In the genomic region with DNA sequence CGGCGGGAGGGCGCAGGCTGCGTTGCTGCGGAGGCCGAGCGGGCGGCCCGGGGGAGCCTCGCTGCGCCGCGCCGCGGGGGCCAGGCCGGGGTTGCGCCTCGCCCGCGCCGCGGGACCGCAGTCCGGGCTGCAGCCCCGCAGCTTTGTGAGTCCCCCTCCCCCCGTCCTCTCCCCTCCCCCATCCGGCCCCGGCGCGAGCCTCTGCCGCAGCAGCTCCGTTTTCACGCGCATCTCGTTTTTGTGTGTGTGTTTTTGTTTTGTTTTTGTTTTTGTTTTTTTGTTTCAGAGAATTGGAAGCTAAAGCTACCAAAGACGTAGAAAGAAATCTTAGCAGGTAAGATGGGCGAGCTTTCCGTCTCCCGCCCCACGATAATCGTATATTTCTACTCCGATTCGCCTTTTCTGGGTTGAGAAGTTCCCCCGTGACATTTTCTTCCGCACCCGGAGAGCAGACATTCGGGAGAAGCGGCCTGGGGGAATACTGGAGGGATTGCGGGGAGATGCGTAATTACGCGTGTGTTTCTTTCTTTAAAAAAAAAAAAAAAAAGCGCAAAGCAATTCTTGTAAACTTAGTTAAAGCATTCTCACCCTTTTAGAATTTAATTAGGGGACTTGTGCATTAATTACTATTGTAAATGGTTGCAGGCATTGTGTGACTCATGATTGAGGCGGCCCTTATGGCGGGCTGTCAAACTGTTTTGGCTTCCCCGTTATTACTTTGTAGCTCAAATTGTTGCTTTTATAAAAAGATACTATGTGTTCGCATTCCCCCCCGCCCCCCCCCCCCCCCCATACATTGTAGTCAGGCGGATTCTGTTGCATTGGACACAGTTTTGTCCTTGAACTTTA, we compare ENCODE assay signal across 8 cellular contexts. TPM values are rescaled to one million over a fixed set of nuclear protein-coding genes. Genes with fewer than 3 reads are reported as not detected.
A peak's percentile ranks its signal among the peaks of the same experiment; 100 is the strongest.
DNase-seq lines count a peak whose midpoint lies in the region; ATAC-seq and TF ChIP-seq lines count a peak whose summit lies in the region.

No MANE protein-coding gene starts in this region.

- DNase-seq in CD1c-positive myeloid dendritic cell (ENCODE audit: extremely low spot score) (peak; percentile 21), left ventricle myocardium superior (peak; percentile 54), retina (peak; percentile 64), NCI-H2107 (lab: John Stamatoyannopoulos, UW) (no peak), inferior parietal cortex (ENCODE audit: extremely low spot score) (no peak)

- peaks cover 56% of the 10 kb centered on the region for H3K79me2 ChIP-seq in OCI-LY3 (ENCODE audit: low read length)

- peaks cover 31% of the 10 kb centered on the region for H3K4me1 ChIP-seq in OCI-LY3 (ENCODE audit: low read length)

- H3K4me3 Mint-ChIP-seq in activated naive CD8-positive, alpha-beta T cell: peak overlapping the region; percentile 95

- TF ChIP-seq CTCF in OCI-LY3 (IDR thresholded peaks at IDR 0.05; ENCODE audit: low read depth, low read length): no peak

- peak overlapping the region; percentile 97 for H3K27ac Mint-ChIP-seq in activated naive CD8-positive, alpha-beta T cell

- no peaks in the 10 kb centered on the region for H3K9me3 ChIP-seq in OCI-LY3 (ENCODE audit: insufficient read depth, low read length)

- peaks cover 6% of the 10 kb centered on the region for H3K36me3 Mint-ChIP-seq in activated naive CD8-positive, alpha-beta T cell

- H2AFZ ChIP-seq in OCI-LY3 (ENCODE audit: low read depth, low read length): 0 out of 2 replicates have a peak overlapping the region, but pooled peaks have one; percentile 40

- ATAC-seq in GM21515 (IDR thresholded peaks at IDR 0.05; ENCODE audit: unreplicated experiment) (peak; percentile 2), left ventricle myocardium superior (peak; percentile 9)

- intact Hi-C loops in left ventricle myocardium superior (cut with micrococcal nuclease): no loop called here

- peaks cover 47% of the 10 kb centered on the region for H3K4me1 Mint-ChIP-seq in activated naive CD8-positive, alpha-beta T cell (ENCODE audit: low read depth)

- H3K4me3 ChIP-seq in OCI-LY3 (ENCODE audit: low read length): peak overlapping the region; percentile 100

- H3K27me3 ChIP-seq in OCI-LY3 (ENCODE audit: low read depth, low read length): no peaks in the 10 kb centered on the region

- H3K9me3 Mint-ChIP-seq in activated naive CD8-positive, alpha-beta T cell (ENCODE audit: low read depth): no peaks in the 10 kb centered on the region

- peak overlapping the region; percentile 87 for H3K4me2 ChIP-seq in OCI-LY3 (ENCODE audit: low read length)

- H4K20me1 ChIP-seq in OCI-LY3 (ENCODE audit: insufficient read depth, low read length): peaks cover 46% of the 10 kb centered on the region

- H3K36me3 ChIP-seq in OCI-LY3 (replicated peaks; ENCODE audit: low read depth, low read length): peaks cover 26% of the 10 kb centered on the region

- H3K27me3 Mint-ChIP-seq in activated naive CD8-positive, alpha-beta T cell: no peaks in the 10 kb centered on the region

- H3K27ac ChIP-seq in OCI-LY3 (ENCODE audit: low read length): peak overlapping the region; percentile 70

- peak overlapping the region; percentile 95 for H3K9ac ChIP-seq in OCI-LY3 (ENCODE audit: low read length)

RNA-seq across cellular contexts. Expression of a gene that starts 0.7 kb away (rescaled TPM):
- total RNA-seq in left ventricle myocardium superior: 37.0 TPM

Comparison
In these comparisons a context has a peak if more than half of its experiments do, and no peak if none do; other contexts are left out.
1. DNase-seq: peak in CD1c-positive myeloid dendritic cell (single experiment), left ventricle myocardium superior (single experiment) and retina (single experiment); none in NCI-H2107 (single experiment) and inferior parietal cortex (single experiment).